In genomic region chr3:15815696-15816095, GRCh38 we compare ENCODE assay signal across 8 cellular contexts. TPM values are rescaled to one million over a fixed set of nuclear protein-coding genes. Genes with fewer than 3 reads are reported as not detected.
A peak's percentile ranks its signal among the peaks of the same experiment; 100 is the strongest.
DNase-seq lines count a peak whose midpoint lies in the region; ATAC-seq, FAIRE-seq and TF ChIP-seq lines count a peak whose summit lies in the region.

No MANE protein-coding gene starts in this region.

- H3K9me1 ChIP-seq in IMR-90 (ENCODE audit: insufficient read depth, low read length) = no peaks in the 10 kb centered on the region

- H3K23ac ChIP-seq in IMR-90 (ENCODE audit: low read depth, low read length) = no peak overlapping the region

- no peaks in the 10 kb centered on the region for H3K27me3 ChIP-seq in CD8-positive, alpha-beta T cell (ENCODE audit: insufficient read depth, low read length)
- H3K27me3 ChIP-seq in IMR-90 (ENCODE audit: control insufficient read depth, insufficient read depth, low read length) (no peaks in the 10 kb centered on the region), HepG2 (ENCODE audit: control insufficient read depth in 1 of 2, insufficient read depth in 2 of 2, low read length in 2 of 2) (no peaks in the 10 kb centered on the region)

- POLR2A ChIA-PET in CD8-positive, alpha-beta T cell (lab: Charles Lee) = interaction anchor here (0.6 kb wide), 1 partner anchor 121 kb away, joined by 3 read pairs; no protein-coding TSS in a partner anchor
- POLR2A ChIA-PET in IMR-90 (lab: Charles Lee; ENCODE audit: unreplicated experiment) = no interaction called here
- POLR2A ChIA-PET in HepG2 (lab: Yijun Ruan, JAX) = no interaction called here

- DNase-seq in CD8-positive, alpha-beta T cell = no peak
- DNase-seq in IMR-90 (peak; percentile 88), astrocyte of the spinal cord (ENCODE audit: low read depth, low spot score) (peak; percentile 85), HepG2 (ENCODE audit: low spot score) (peak; percentile 30), GOT3 (lab: John Stamatoyannopoulos, UW) (no peak), occipital lobe (lab: John Stamatoyannopoulos, UW) (no peak), HuH-7.5 (ENCODE audit: low spot score) (no peak)
- DNase-seq in stimulated activated CD4-positive, alpha-beta T cell treated with anti-CD3 and anti-CD28 coated beads, Interleukin-4, amount 100 ng/mL, for 24 hours = no peak

- peaks cover 13 to 21% of the 10 kb centered on the region in 2 experiments for H3K79me1 ChIP-seq in IMR-90 (ENCODE audit: low read depth in 1 of 2, low read length in 2 of 2)

- H3K4me3 ChIP-seq in CD8-positive, alpha-beta T cell (ENCODE audit: low read depth, low read length) = no peak overlapping the region
- no peak overlapping the region for H3K4me3 ChIP-seq in IMR-90 (ENCODE audit: insufficient read depth, low read depth, low read length)
- H3K4me3 ChIP-seq in astrocyte of the spinal cord (ENCODE audit: low read depth, low read length) = no peak overlapping the region
- no peak overlapping the region for H3K4me3 ChIP-seq in HepG2 (replicated peaks in 1 of 3; ENCODE audit: insufficient read depth in 1 of 3, low read depth in 2 of 3, low read length in 3 of 3)

- peak overlapping the region; percentile 67 for H3K56ac ChIP-seq in IMR-90 (ENCODE audit: extremely low read depth, insufficient read depth, low read length)

- BruUV-seq in IMR-90 (replicated peaks; lab: Mats Ljungman, UMichigan) = no TSS peak
- BruUV-seq in HepG2 (replicated peaks; lab: Mats Ljungman, UMichigan) = no TSS peak

- intact Hi-C loops in CD8-positive, alpha-beta T cell (cut with DNase I, micrococcal nuclease) = loop anchor here (1.0 to 5.0 kb wide), 5 partner anchors 43 to 737 kb away; no protein-coding TSS in a partner anchor
- intact Hi-C loops in IMR-90 (cut with micrococcal nuclease) = loop anchor here (1.0 to 2.0 kb wide), 4 partner anchors 167 to 432 kb away; no protein-coding TSS in a partner anchor
- intact Hi-C loops in HepG2 (cut with micrococcal nuclease; ENCODE audit: unreplicated experiment) = loop anchor here (5.0 to 10.0 kb wide), 3 partner anchors 232 to 429 kb away; no protein-coding TSS in a partner anchor

- H3K18ac ChIP-seq in IMR-90 (ENCODE audit: low read depth, low read length) = peak overlapping the region; percentile 93

- TF ChIP-seq POLR2A in IMR-90 (IDR thresholded peaks at IDR 0.05; ENCODE audit: low read depth, low read length) (no peak), HepG2 (IDR thresholded peaks at IDR 0.05; ENCODE audit: insufficient read depth in 1 of 2, low read depth in 2 of 2, low read length in 2 of 2) (no peak)

- 0 out of 2 replicates have a peak overlapping the region, but pooled peaks have one; percentile 38 for H4K91ac ChIP-seq in IMR-90 (ENCODE audit: insufficient read depth, low read depth, low read length)

- peaks cover 10% of the 10 kb centered on the region for H3K4me1 ChIP-seq in CD8-positive, alpha-beta T cell (ENCODE audit: insufficient read depth, low read length)
- H3K4me1 ChIP-seq in IMR-90 (ENCODE audit: control insufficient read depth, insufficient read depth, low read length) (peaks cover 3% of the 10 kb centered on the region; the same call in 1 of the 2 replicates), HepG2 (ENCODE audit: insufficient read depth, low read length) (no peaks in the 10 kb centered on the region)

- in situ Hi-C loops in IMR-90 (cut with MboI; ENCODE audit: low sequenced_read_pairs) = loop anchor here (10.0 kb wide), 1 partner anchor 369 kb away; no protein-coding TSS in a partner anchor
- in situ Hi-C loops in astrocyte of the spinal cord (cut with HindIII; ENCODE audit: low sequenced_read_pairs) = no loop called here
- in situ Hi-C loops in HepG2 (cut with HindIII; ENCODE audit: extremely low pct_ligation_motif_present, low pct_unique_long_range_greater_than_20kb) = no loop called here

- H3K9ac ChIP-seq in IMR-90 (ENCODE audit: low read depth, low read length) = no peak overlapping the region; the same call in 1 of the 2 replicates
- no peak overlapping the region for H3K9ac ChIP-seq in HepG2 (ENCODE audit: insufficient read depth, low read depth, low read length)

- dilution Hi-C loops in IMR-90 (cut with HindIII; ENCODE audit: low sequenced_read_pairs, unreplicated experiment) = no loop called here

- no peak overlapping the region for H3K4me3 Mint-ChIP-seq in CD8-positive, alpha-beta T cell

- peak overlapping the region; percentile 86 for H2BK5ac ChIP-seq in IMR-90 (ENCODE audit: low read depth, low read length, poor library complexity, severe bottlenecking)

- CTCF ChIA-PET in CD8-positive, alpha-beta T cell (lab: Charles Lee) = interaction anchor here (0.6 to 1.5 kb wide), 3 partner anchors 138 to 433 kb away, joined by 3 to 4 read pairs (median 3); no protein-coding TSS in a partner anchor
- CTCF ChIA-PET in IMR-90 (lab: Yijun Ruan, JAX) = interaction anchor here (0.7 to 1.6 kb wide), 3 partner anchors 368 to 432 kb away, joined by 3 to 5 read pairs (median 3); no protein-coding TSS in a partner anchor
- CTCF ChIA-PET in HepG2 (lab: Yijun Ruan, JAX; ENCODE audit: low intra/inter-chr PET ratio, low total read pairs) = no interaction called here

- no peaks in the 10 kb centered on the region for H3K36me3 Mint-ChIP-seq in CD8-positive, alpha-beta T cell

- no peak overlapping the region for H2AFZ ChIP-seq in IMR-90 (replicated peaks; ENCODE audit: low read length, poor library complexity)
- H2AFZ ChIP-seq in HepG2 (ENCODE audit: low read length) = no peak overlapping the region

- no peak overlapping the region for H2AK9ac ChIP-seq in IMR-90 (replicated peaks; ENCODE audit: low read depth, low read length, poor library complexity)

- H3K27ac Mint-ChIP-seq in CD8-positive, alpha-beta T cell = no peak overlapping the region

- no CpG with 5 or more reads among the region's 4 CpGs for WGBS in IMR-90 (ENCODE audit: extremely low coverage in 2 of 2, insufficient read length in 1 of 2), 2 experiments
- WGBS in HepG2 (ENCODE audit: low lambda C conversion rate) = 73% methylated on average over 4 of the region's 4 CpGs

- no peak overlapping the region for H2BK120ac ChIP-seq in IMR-90 (ENCODE audit: low read depth, low read length)

- no peak overlapping the region for H3K4ac ChIP-seq in IMR-90 (ENCODE audit: low read depth, low read length)

- no peak for FAIRE-seq in HepG2 (lab: Jason Lieb, UNC)

- H4K20me1 ChIP-seq in IMR-90 (ENCODE audit: insufficient read depth, low read length) = no peaks in the 10 kb centered on the region
- peaks cover 5% of the 10 kb centered on the region for H4K20me1 ChIP-seq in HepG2 (ENCODE audit: insufficient read depth, low read length)

- TF ChIP-seq EP300 in HepG2 (IDR thresholded peaks at IDR 0.05; ENCODE audit: low read depth in 2 of 2, low read length in 2 of 2) (no peak), HepG2 (CRISPR knock-in tag; IDR thresholded peaks at IDR 0.05; ENCODE audit: borderline replicate concordance) (no peak)

- peak; percentile 46 for TF ChIP-seq CTCF in CD8-positive, alpha-beta T cell (IDR thresholded peaks at IDR 0.05)
- TF ChIP-seq CTCF in IMR-90 (conservative IDR thresholded peaks at IDR 0.05; ENCODE audit: low read depth, low read length) (peak; percentile 67), astrocyte of the spinal cord (IDR thresholded peaks at IDR 0.05; ENCODE audit: low read depth, low read length) (peak; percentile 21), HepG2 (CRISPR knock-in tag; IDR thresholded peaks at IDR 0.05) (peak; percentile 31; the same call in 1 of the 2 replicates)

- TF ChIP-seq RAD21 in IMR-90 (IDR thresholded peaks at IDR 0.05; ENCODE audit: low read length) = peak; percentile 75
- TF ChIP-seq RAD21 in HepG2 (CRISPR knock-in tag; IDR thresholded peaks at IDR 0.05) = no peak

- ATAC-seq in CD8-positive, alpha-beta T cell = no peak
- peak; percentile 79 for ATAC-seq in IMR-90 (ENCODE audit: low read depth)
- no peak for ATAC-seq in HepG2

- H3K27ac ChIP-seq in CD8-positive, alpha-beta T cell (ENCODE audit: low read depth, low read length) = no peak overlapping the region
- H3K27ac ChIP-seq in IMR-90 (ENCODE audit: insufficient read depth, low read length) (peak overlapping the region; percentile 61; the same call in 1 of the 2 replicates), HepG2 (ENCODE audit: extremely low read length, insufficient read depth, low read length) (no peak overlapping the region)

- H3K14ac ChIP-seq in IMR-90 (replicated peaks; ENCODE audit: low read depth, low read length) = no peak overlapping the region

- peak overlapping the region in 1 of 2 experiments; percentile 88; a peak in 2 of 4 replicates for H4K8ac ChIP-seq in IMR-90 (ENCODE audit: low read depth in 2 of 2, low read length in 2 of 2)

- no peak overlapping the region for H2AK5ac ChIP-seq in IMR-90 (ENCODE audit: low read depth, low read length)

- H3K79me2 ChIP-seq in HepG2 (ENCODE audit: insufficient read depth, low read length) = peaks cover 68% of the 10 kb centered on the region

- no peak overlapping the region for H4K5ac ChIP-seq in IMR-90 (ENCODE audit: low read depth, low read length)

- peaks cover 40% of the 10 kb centered on the region for H3K4me1 Mint-ChIP-seq in CD8-positive, alpha-beta T cell (ENCODE audit: low read depth)

- H2BK20ac ChIP-seq in IMR-90 (ENCODE audit: low read depth, low read length) = peak overlapping the region; percentile 90; the same call in 1 of the 2 replicates

- H3K4me2 ChIP-seq in IMR-90 (ENCODE audit: low read depth, low read length) (peak overlapping the region; percentile 81), HepG2 (ENCODE audit: low read depth, low read length) (no peak overlapping the region)

- no peaks in the 10 kb centered on the region for H3K9me3 ChIP-seq in CD8-positive, alpha-beta T cell (ENCODE audit: low read length)
- H3K9me3 ChIP-seq in IMR-90 (ENCODE audit: control insufficient read depth, insufficient read depth, low read length) (no peaks in the 10 kb centered on the region), HepG2 (ENCODE audit: low read length) (no peaks in the 10 kb centered on the region)

- H2BK15ac ChIP-seq in IMR-90 (ENCODE audit: low read depth, low read length) = no peak overlapping the region

- no peaks in the 10 kb centered on the region for H3K9me3 Mint-ChIP-seq in CD8-positive, alpha-beta T cell

- no peaks in the 10 kb centered on the region for H3K36me3 ChIP-seq in CD8-positive, alpha-beta T cell (ENCODE audit: insufficient read depth, low read length)
- no peaks in the 10 kb centered on the region for H3K36me3 ChIP-seq in IMR-90 (ENCODE audit: control insufficient read depth, insufficient read depth, low read length)
- H3K36me3 ChIP-seq in HepG2 (replicated peaks in 1 of 2; ENCODE audit: control insufficient read depth in 1 of 2, insufficient read depth in 2 of 2, low read length in 2 of 2) = no peaks in the 10 kb centered on the region; a peak in 1 of 5 replicates

- H3K27me3 Mint-ChIP-seq in CD8-positive, alpha-beta T cell (ENCODE audit: low read depth) = no peaks in the 10 kb centered on the region

RNA-seq across cellular contexts. Expression of gene ANKRD28, which starts 17.9 kb away (rescaled TPM):
- 10 to 100 TPM; 35.1 to 39.5 TPM for total RNA-seq in CD8-positive, alpha-beta T cell
- total RNA-seq in IMR-90 (2012; rRNA removed) (211 and 223 TPM in 2 replicates), HepG2 (2016; rRNA removed; fragmentation: Illumina TruSeq; extraction: Trizol) (28.9 and 40.2 TPM in 2 replicates), occipital lobe (105 TPM)
- polyA plus RNA-seq in IMR-90 (2012; rRNA removed) (39.2 and 52.6 TPM in 2 replicates), HepG2 (2011; rRNA removed) (20.7 and 21.0 TPM in 2 replicates)
- 14.2 and 22.7 TPM in 2 replicates for polyA plus RNA-seq in IMR-90 (2012; cell fraction: cytosol; rRNA removed)
- polyA plus RNA-seq in IMR-90 (2012; cell fraction: nucleus; rRNA removed; ENCODE audit: low replicate concordance) = 23.2 and 164 TPM in 2 replicates
- 11.3 and 13.1 TPM in 2 replicates for total RNA-seq in HepG2 (2016; cell fraction: cytosol; rRNA removed; fragmentation: Illumina TruSeq; extraction: Trizol; ENCODE audit: low read depth)
- 28.4 and 36.2 TPM in 2 replicates for total RNA-seq in HepG2 (2016; cell fraction: insoluble cytoplasmic fraction; rRNA removed; fragmentation: Illumina TruSeq; extraction: Trizol)
- 11.2 and 14.5 TPM in 2 replicates for total RNA-seq in HepG2 (2016; cell fraction: membrane; rRNA removed; fragmentation: Illumina TruSeq; extraction: Trizol)
- 41.2 and 46.8 TPM in 2 replicates for total RNA-seq in HepG2 (2016; cell fraction: nucleus; rRNA removed; fragmentation: Illumina TruSeq; extraction: Trizol)
- 9.2 and 14.8 TPM in 2 replicates for polyA plus RNA-seq in HepG2 (2011; cell fraction: cytosol; rRNA removed)
- 30.1 TPM in 2 replicates for polyA plus RNA-seq in HepG2 (2011; cell fraction: nucleus; rRNA removed)
- 18.6 and 18.7 TPM in 2 replicates for polyA plus RNA-seq in HepG2 (2012)
- polyA plus RNA-seq in HepG2 (2016; cell fraction: cytosol; fragmentation: Illumina TruSeq; extraction: Trizol; ENCODE audit: low read depth) = 0.62 and 0.75 TPM in 2 replicates
- 23.3 and 24.0 TPM in 2 replicates for polyA plus RNA-seq in HepG2 (2016; cell fraction: insoluble cytoplasmic fraction; fragmentation: Illumina TruSeq; extraction: Trizol; ENCODE audit: low read depth)
- 3.1 and 4.0 TPM in 2 replicates for polyA plus RNA-seq in HepG2 (2016; cell fraction: membrane; fragmentation: Illumina TruSeq; extraction: Trizol; ENCODE audit: low read depth)
- polyA plus RNA-seq in HepG2 (2016; cell fraction: nucleus; fragmentation: Illumina TruSeq; extraction: Trizol; ENCODE audit: insufficient read depth, low read depth) = 32.5 and 40.7 TPM in 2 replicates
- polyA minus RNA-seq in HepG2 (2011; rRNA and poly(A)+ RNA removed; ENCODE audit: low replicate concordance) = 40.3 and 73.4 TPM in 2 replicates
- polyA minus RNA-seq in HepG2 (2011; cell fraction: cytosol; rRNA and poly(A)+ RNA removed) = 19.9 TPM in 2 replicates
- polyA minus RNA-seq in HepG2 (2011; cell fraction: nucleus; rRNA and poly(A)+ RNA removed) = 106 and 111 TPM in 2 replicates

Comparison
In these comparisons a context has a peak if more than half of its experiments do, and no peak if none do; other contexts are left out.
1. DNase-seq: peak in IMR-90 (single experiment), astrocyte of the spinal cord (single experiment) and HepG2 (single experiment); none in CD8-positive, alpha-beta T cell (0 of 7), GOT3 (single experiment), stimulated activated CD4-positive, alpha-beta T cell treated with anti-CD3 and anti-CD28 coated beads, Interleukin-4, amount 100 ng/mL, for 24 hours (single experiment), occipital lobe (single experiment) and HuH-7.5 (single experiment).
2. Peak in every context shown above with its lines, with median percentiles within 50 percentile points of each other: CTCF ChIP-seq.